ENCODE assay signal across 9 cellular contexts in genomic region chr1:229058111-229058551, GRCh38.
DNase-seq lines count a peak whose midpoint lies in the region; ATAC-seq lines count a peak whose summit lies in the region.
"Had no signal": no experiment of that assay in that cellular context is flagged by ENCODE, and none has a peak within 500 bp of the region (broad histone marks: within the 10 kb centered on the region; RNA-seq: fewer than 3 reads in every experiment).

No MANE protein-coding gene starts in this region.

- peaks cover 31% of the 10 kb centered on the region for H3K4me1 ChIP-seq in stomach smooth muscle (ENCODE audit: control insufficient read depth, insufficient read depth, low read length)

- peak overlapping the region in 1 of 2 donors; percentile 36 for H3K9ac ChIP-seq in stomach smooth muscle (ENCODE audit: low read length in 2 of 2)

- ATAC-seq in activated CD4-positive, alpha-beta T cell treated with anti-CD3 and anti-CD28 coated beads for 36 hours = peak; percentile 66

- H3K36me3 Mint-ChIP-seq in activated CD4-positive, alpha-beta T cell treated with anti-CD3 and anti-CD28 coated beads for 36 hours (ENCODE audit: low read depth) = no peaks in the 10 kb centered on the region
- H3K36me3 Mint-ChIP-seq in activated CD4-positive, alpha-beta memory T cell treated with anti-CD3 and anti-CD28 coated beads, Interleukin-2, amount 10 ng/mL, durations not matched to agents 7 days and 5 days (ENCODE audit: low read depth) = peaks cover 3% of the 10 kb centered on the region

- no peak overlapping the region for H3K4me3 ChIP-seq in stomach smooth muscle (ENCODE audit: low read length in 2 of 2)

- intact Hi-C loops in activated CD4-positive, alpha-beta T cell treated with anti-CD3 and anti-CD28 coated beads for 36 hours (cut with DNase I, micrococcal nuclease) = no loop called here

- H3K27me3 ChIP-seq in stomach smooth muscle (ENCODE audit: control insufficient read depth in 1 of 2, insufficient read depth in 2 of 2, low read length in 2 of 2) = no peaks in the 10 kb centered on the region

- no peak overlapping the region for H3K27ac Mint-ChIP-seq in activated CD4-positive, alpha-beta T cell treated with anti-CD3 and anti-CD28 coated beads for 36 hours
- no peak overlapping the region for H3K27ac Mint-ChIP-seq in activated CD4-positive, alpha-beta memory T cell treated with anti-CD3 and anti-CD28 coated beads, Interleukin-2, amount 10 ng/mL, durations not matched to agents 7 days and 5 days

- H3K36me3 ChIP-seq in stomach smooth muscle (ENCODE audit: control insufficient read depth in 2 of 2, insufficient read depth in 2 of 2, low read length in 2 of 2) = no peaks in the 10 kb centered on the region

- POLR2A ChIA-PET in activated CD4-positive, alpha-beta T cell treated with anti-CD3 and anti-CD28 coated beads for 36 hours (lab: Charles Lee) = no interaction called here
- POLR2A ChIA-PET in activated CD4-positive, alpha-beta memory T cell treated with anti-CD3 and anti-CD28 coated beads, Interleukin-2, amount 10 ng/mL, durations not matched to agents 7 days and 5 days (lab: Charles Lee) = no interaction called here

- no peaks in the 10 kb centered on the region for H3K9me3 Mint-ChIP-seq in activated CD4-positive, alpha-beta T cell treated with anti-CD3 and anti-CD28 coated beads for 36 hours (ENCODE audit: low read depth)
- peaks cover 1% of the 10 kb centered on the region for H3K9me3 Mint-ChIP-seq in activated CD4-positive, alpha-beta memory T cell treated with anti-CD3 and anti-CD28 coated beads, Interleukin-2, amount 10 ng/mL, durations not matched to agents 7 days and 5 days

- peaks cover 45% of the 10 kb centered on the region for H3K4me1 Mint-ChIP-seq in activated CD4-positive, alpha-beta T cell treated with anti-CD3 and anti-CD28 coated beads for 36 hours
- peaks cover 36% of the 10 kb centered on the region for H3K4me1 Mint-ChIP-seq in activated CD4-positive, alpha-beta memory T cell treated with anti-CD3 and anti-CD28 coated beads, Interleukin-2, amount 10 ng/mL, durations not matched to agents 7 days and 5 days

- H3K4me3 Mint-ChIP-seq in activated CD4-positive, alpha-beta T cell treated with anti-CD3 and anti-CD28 coated beads for 36 hours = no peak overlapping the region
- H3K4me3 Mint-ChIP-seq in activated CD4-positive, alpha-beta memory T cell treated with anti-CD3 and anti-CD28 coated beads, Interleukin-2, amount 10 ng/mL, durations not matched to agents 7 days and 5 days = no peak overlapping the region

- H3K27me3 Mint-ChIP-seq in activated CD4-positive, alpha-beta T cell treated with anti-CD3 and anti-CD28 coated beads for 36 hours = no peaks in the 10 kb centered on the region
- H3K27me3 Mint-ChIP-seq in activated CD4-positive, alpha-beta memory T cell treated with anti-CD3 and anti-CD28 coated beads, Interleukin-2, amount 10 ng/mL, durations not matched to agents 7 days and 5 days = peaks cover 2% of the 10 kb centered on the region

- CTCF ChIA-PET in activated CD4-positive, alpha-beta T cell treated with anti-CD3 and anti-CD28 coated beads for 36 hours (lab: Charles Lee) = interaction anchor here (0.8 kb wide), 1 partner anchor 12 kb away, joined by 3 read pairs; no protein-coding TSS in a partner anchor
- CTCF ChIA-PET in activated CD4-positive, alpha-beta memory T cell treated with anti-CD3 and anti-CD28 coated beads, Interleukin-2, amount 10 ng/mL, durations not matched to agents 7 days and 5 days (lab: Charles Lee) = no interaction called here

- H3K27ac ChIP-seq in stomach smooth muscle (ENCODE audit: low read length) = peak overlapping the region; percentile 46

- no peaks in the 10 kb centered on the region for H3K9me3 ChIP-seq in stomach smooth muscle (ENCODE audit: control insufficient read depth in 2 of 2, low read length in 2 of 2)

- peak; percentile 49 for DNase-seq in activated CD4-positive, alpha-beta T cell treated with anti-CD3 and anti-CD28 coated beads for 36 hours
- DNase-seq in activated CD4-positive, alpha-beta T cell treated with anti-CD3 and anti-CD28 coated beads for 1 hour = no peak
- peak; percentile 31 for DNase-seq in activated CD4-positive, alpha-beta memory T cell treated with anti-CD3 and anti-CD28 coated beads, Interleukin-2, amount 10 ng/mL, durations not matched to agents 7 days and 5 days
- DNase-seq in left kidney (ENCODE audit: low read depth, low spot score) (peak; percentile 18), pons (ENCODE audit: low spot score) (no peak), AG20443 (ENCODE audit: low spot score) (no peak), SKM-1 treated with dmso at 0.1 percent for 144 hours (lab: John Stamatoyannopoulos, UW; ENCODE audit: unreplicated experiment) (no peak)
- DNase-seq: NCI-H226 had no signal

Comparison
In these comparisons a context has a peak if more than half of its experiments do, and no peak if none do; other contexts are left out.
1. DNase-seq: peak in activated CD4-positive, alpha-beta T cell treated with anti-CD3 and anti-CD28 coated beads for 36 hours (single experiment), activated CD4-positive, alpha-beta memory T cell treated with anti-CD3 and anti-CD28 coated beads, Interleukin-2, amount 10 ng/mL, durations not matched to agents 7 days and 5 days (single experiment) and left kidney (single experiment); none in activated CD4-positive, alpha-beta T cell treated with anti-CD3 and anti-CD28 coated beads for 1 hour (single experiment), pons (single experiment), AG20443 (single experiment) and SKM-1 treated with dmso at 0.1 percent for 144 hours (single experiment).